ENCODE assay signal across 17 cellular contexts in genomic region chr4:181854142-181854541, GRCh38.
A peak's percentile ranks its signal among the peaks of the same experiment; 100 is the strongest.
DNase-seq lines count a peak whose midpoint lies in the region; FAIRE-seq and TF ChIP-seq lines count a peak whose summit lies in the region.
"Had no signal": no experiment of that assay in that cellular context is flagged by ENCODE, and none has a peak within 500 bp of the region (broad histone marks: within the 10 kb centered on the region; RNA-seq: fewer than 3 reads in every experiment).

No MANE protein-coding gene starts in this region.

- no peaks in the 10 kb centered on the region for H3K9me1 ChIP-seq in keratinocyte (ENCODE audit: control insufficient read depth, extremely low read depth, insufficient read depth, low read length)

- no peaks in the 10 kb centered on the region for H3K79me2 ChIP-seq in keratinocyte (ENCODE audit: control insufficient read depth, insufficient read depth, low read length)

- DNase-seq in EL = peak; percentile 16
- DNase-seq in HPDE6-E6E7 (ENCODE audit: extremely low spot score) = peak; percentile 40
- peak; percentile 67 for DNase-seq in bronchial epithelial cell (ENCODE audit: low read depth)
- peak; percentile 62 for DNase-seq in keratinocyte (ENCODE audit: low read depth, low spot score)
- no peak for DNase-seq in amygdala (lab: John Stamatoyannopoulos, UW)
- DNase-seq in colonic mucosa = no peak
- no peak for DNase-seq in putamen (ENCODE audit: low spot score)
- DNase-seq: CD8-positive, alpha-beta T cell; DMS 273 treated with DMSO at 0.1 percent for 48 hours; NCI-H1048; NCI-H2107; NCI-H345; NCI-H526 treated with DMSO at 0.1 percent for 48 hours; PC-3; Right ventricle myocardium superior; SW 1271 had no signal

- peak overlapping the region; percentile 36 for H2AFZ ChIP-seq in keratinocyte (ENCODE audit: control insufficient read depth, low read length)

- H4K20me1 ChIP-seq in keratinocyte (ENCODE audit: control insufficient read depth, extremely low read depth, insufficient read depth, low read length) = no peaks in the 10 kb centered on the region

- H3K36me3 ChIP-seq in bronchial epithelial cell (ENCODE audit: control insufficient read depth, insufficient read depth, low read length) (no peaks in the 10 kb centered on the region), keratinocyte (ENCODE audit: control insufficient read depth in 2 of 2, extremely low read depth in 1 of 2, insufficient read depth in 2 of 2, low read length in 2 of 2) (no peaks in the 10 kb centered on the region), colonic mucosa (no peaks in the 10 kb centered on the region)

- H3K9me3 ChIP-seq in keratinocyte (ENCODE audit: control insufficient read depth, low read depth, low read length) = no peaks in the 10 kb centered on the region
- no peaks in the 10 kb centered on the region for H3K9me3 ChIP-seq in colonic mucosa

- FAIRE-seq in bronchial epithelial cell (lab: Jason Lieb, UNC) (no peak), keratinocyte (lab: Jason Lieb, UNC) (peak; percentile 100)
- FAIRE-seq: HTR-8/SVneo had no signal

- dilution Hi-C loops in keratinocyte (cut with MboI; ENCODE audit: extremely low pct_ligation_motif_present, low sequenced_read_pairs) = no loop called here

- H3K27ac ChIP-seq in keratinocyte (ENCODE audit: control insufficient read depth, insufficient read depth, low read length) (peak overlapping the region; percentile 65), colonic mucosa (no peak overlapping the region)

- H3K9ac ChIP-seq in keratinocyte (ENCODE audit: control insufficient read depth, extremely low read depth, insufficient read depth, low read length) (no peak overlapping the region), colonic mucosa (ENCODE audit: low read depth in 2 of 2, low read length in 2 of 2) (no peak overlapping the region)

- H3K4me2 ChIP-seq in keratinocyte (ENCODE audit: control insufficient read depth, extremely low read depth, insufficient read depth, low read depth, low read length) = peak overlapping the region; percentile 52

- no peak for TF ChIP-seq CTCF in bronchial epithelial cell (IDR thresholded peaks at IDR 0.05; ENCODE audit: insufficient read depth, low read length, severe bottlenecking)
- no peak for TF ChIP-seq CTCF in keratinocyte (optimal IDR thresholded peaks at IDR 0.05 in 1 of 3, IDR thresholded peaks at IDR 0.05 in 1 of 3, conservative IDR thresholded peaks at IDR 0.05 in 1 of 3; ENCODE audit: extremely low read depth in 1 of 3, insufficient read depth in 2 of 3, low read length in 3 of 3)
- no peak for TF ChIP-seq CTCF in colonic mucosa (IDR thresholded peaks at IDR 0.05)

- H3K4me1 ChIP-seq in keratinocyte (ENCODE audit: control insufficient read depth, extremely low read depth, insufficient read depth, low read length) (peaks cover 28% of the 10 kb centered on the region), colonic mucosa (no peaks in the 10 kb centered on the region)

- H3K27me3 ChIP-seq in bronchial epithelial cell (ENCODE audit: control insufficient read depth, insufficient read depth, low read length) (no peaks in the 10 kb centered on the region), keratinocyte (ENCODE audit: control insufficient read depth, extremely low read depth, insufficient read depth, low read length) (no peaks in the 10 kb centered on the region), colonic mucosa (no peaks in the 10 kb centered on the region)

- H3K4me3 ChIP-seq in bronchial epithelial cell (ENCODE audit: low read depth, low read length) (no peak overlapping the region), keratinocyte (ENCODE audit: control insufficient read depth in 2 of 3, extremely low read depth in 1 of 3, insufficient read depth in 2 of 3, low read depth in 1 of 3, low read length in 3 of 3) (peak overlapping the region in 2 of 3 experiments; percentile 11 to 27), colonic mucosa (no peak overlapping the region)

- intact Hi-C loops in colonic mucosa (cut with DNase I) = no loop called here

Comparison
In these comparisons a context has a peak if more than half of its experiments do, and no peak if none do; other contexts are left out.
1. DNase-seq: peak in EL (single experiment), HPDE6-E6E7 (single experiment), bronchial epithelial cell (single experiment) and keratinocyte (single experiment); none in amygdala (0 of 56), colonic mucosa (single experiment) and putamen (single experiment).
2. H3K4me3 ChIP-seq: peak in keratinocyte (2 of 3); none in bronchial epithelial cell (single experiment) and colonic mucosa (single experiment).